In genomic region chr16:11370084-11370931, GRCh38 we compare ENCODE assay signal across 8 cellular contexts. TPM values are rescaled to one million over a fixed set of nuclear protein-coding genes. Genes with fewer than 3 reads are reported as not detected.
A peak's percentile ranks its signal among the peaks of the same experiment; 100 is the strongest.
DNase-seq lines count a peak whose midpoint lies in the region; ATAC-seq and TF ChIP-seq lines count a peak whose summit lies in the region.

No MANE protein-coding gene starts in this region.

- H3K9me2 ChIP-seq in SK-N-SH = no peaks in the 10 kb centered on the region

- no peaks in the 10 kb centered on the region for H4K20me1 ChIP-seq in neural progenitor cell (ENCODE audit: low read depth)
- no peaks in the 10 kb centered on the region for H4K20me1 ChIP-seq in SK-N-SH (ENCODE audit: insufficient read depth)
- H4K20me1 ChIP-seq in mammary epithelial cell (ENCODE audit: insufficient read depth, low read length) = no peaks in the 10 kb centered on the region

- in situ Hi-C loops in mammary epithelial cell (cut with MboI; ENCODE audit: low sequenced_read_pairs in 2 of 2) = loop anchor here in 1 of 2 donors (10.0 kb wide), 1 partner anchor 406 kb away; no protein-coding TSS in a partner anchor

- H3K27ac ChIP-seq in neural progenitor cell (no peak overlapping the region), SK-N-SH (ENCODE audit: low read depth in 2 of 2, low read length in 1 of 2) (no peak overlapping the region), mammary epithelial cell (ENCODE audit: insufficient read depth, low read depth, low read length) (no peak overlapping the region)

- H3K4me2 ChIP-seq in neural progenitor cell (no peak overlapping the region), SK-N-SH (no peak overlapping the region), mammary epithelial cell (ENCODE audit: insufficient read depth, low read depth, low read length) (no peak overlapping the region)

- TF ChIP-seq EP300 in SK-N-SH (IDR thresholded peaks at IDR 0.05; ENCODE audit: borderline replicate concordance in 1 of 2, low read depth in 1 of 2, low read length in 1 of 2) = no peak

- no TSS peak for BruUV-seq in mammary epithelial cell (replicated peaks; lab: Mats Ljungman, UMichigan)

- no peaks in the 10 kb centered on the region for H3F3A ChIP-seq in neural progenitor cell (ENCODE audit: low read depth)
- H3F3A ChIP-seq in SK-N-SH (replicated peaks; ENCODE audit: insufficient read depth) = no peaks in the 10 kb centered on the region

- no peak overlapping the region for H3K4me3 Mint-ChIP-seq in activated CD4-positive, alpha-beta memory T cell treated with anti-CD3 and anti-CD28 coated beads for 36 hours
- H3K4me3 Mint-ChIP-seq in neural progenitor cell = peak overlapping the region; percentile 44

- peak; percentile 38 for DNase-seq in activated CD4-positive, alpha-beta memory T cell treated with anti-CD3 and anti-CD28 coated beads for 36 hours
- DNase-seq in neural progenitor cell (ENCODE audit: low spot score) (no peak), SK-N-SH (no peak), mammary epithelial cell (no peak), BE2C (no peak)

- no peak overlapping the region for H3K4me3 ChIP-seq in neural progenitor cell
- no peak overlapping the region for H3K4me3 ChIP-seq in SK-N-SH (ENCODE audit: low read depth in 2 of 2, low read length in 1 of 2)
- no peak overlapping the region for H3K4me3 ChIP-seq in mammary epithelial cell (replicated peaks in 1 of 3; ENCODE audit: insufficient read depth in 1 of 3, low read depth in 2 of 3, low read length in 3 of 3)
- no peak overlapping the region for H3K4me3 ChIP-seq in BE2C (ENCODE audit: low read depth, low read length)

- no peak overlapping the region for H3K27ac Mint-ChIP-seq in activated CD4-positive, alpha-beta memory T cell treated with anti-CD3 and anti-CD28 coated beads for 36 hours
- peak overlapping the region; percentile 86 for H3K27ac Mint-ChIP-seq in neural progenitor cell

- CTCF ChIA-PET in activated CD4-positive, alpha-beta memory T cell treated with anti-CD3 and anti-CD28 coated beads for 36 hours (lab: Charles Lee) = interaction anchor here (0.7 to 2.9 kb wide), 10 partner anchors 17 to 416 kb away, joined by 3 to 29 read pairs (median 5); partner anchors contain the start of gene SOCS1
- CTCF ChIA-PET in SK-N-SH (lab: Yijun Ruan, JAX) (interaction anchor here (1.6 to 2.0 kb wide), 2 partner anchors 13 to 406 kb away, joined by 8 to 10 read pairs; no protein-coding TSS in a partner anchor), mammary epithelial cell (lab: Charles Lee; ENCODE audit: low non-redundant PET) (no interaction called here)

- H3K79me2 ChIP-seq in neural progenitor cell (ENCODE audit: low read depth) (no peaks in the 10 kb centered on the region), SK-N-SH (ENCODE audit: insufficient read depth) (no peaks in the 10 kb centered on the region), mammary epithelial cell (ENCODE audit: insufficient read depth, low read length) (no peaks in the 10 kb centered on the region)

- H3K9ac ChIP-seq in neural progenitor cell = no peak overlapping the region
- H3K9ac ChIP-seq in SK-N-SH = no peak overlapping the region
- no peak overlapping the region for H3K9ac ChIP-seq in mammary epithelial cell (ENCODE audit: insufficient read depth, low read length)

- peaks cover 11% of the 10 kb centered on the region for H3K4me1 Mint-ChIP-seq in activated CD4-positive, alpha-beta memory T cell treated with anti-CD3 and anti-CD28 coated beads for 36 hours (ENCODE audit: low read depth)
- H3K4me1 Mint-ChIP-seq in neural progenitor cell = peaks cover 25% of the 10 kb centered on the region

- no peaks in the 10 kb centered on the region for H3K9me3 Mint-ChIP-seq in activated CD4-positive, alpha-beta memory T cell treated with anti-CD3 and anti-CD28 coated beads for 36 hours
- no peaks in the 10 kb centered on the region for H3K9me3 Mint-ChIP-seq in neural progenitor cell

- H3K36me3 Mint-ChIP-seq in activated CD4-positive, alpha-beta memory T cell treated with anti-CD3 and anti-CD28 coated beads for 36 hours = no peaks in the 10 kb centered on the region
- H3K36me3 Mint-ChIP-seq in neural progenitor cell = no peaks in the 10 kb centered on the region

- H2AFZ ChIP-seq in neural progenitor cell (replicated peaks) (no peak overlapping the region), SK-N-SH (ENCODE audit: low read depth) (no peak overlapping the region), mammary epithelial cell (ENCODE audit: low read depth, low read length) (no peak overlapping the region)

- H3K4me1 ChIP-seq in neural progenitor cell (peaks cover under 1% of the 10 kb centered on the region), SK-N-SH (ENCODE audit: control insufficient read depth in 1 of 2, insufficient read depth in 2 of 2, low read depth in 1 of 2, low read length in 1 of 2) (no peaks in the 10 kb centered on the region), mammary epithelial cell (ENCODE audit: insufficient read depth, low read length) (no peaks in the 10 kb centered on the region), BE2C (no peaks in the 10 kb centered on the region)

- 74% methylated on average over 7 of the region's 7 CpGs for WGBS in SK-N-SH (ENCODE audit: low lambda C conversion rate)
- 76% methylated on average over 7 of the region's 7 CpGs for WGBS in mammary epithelial cell (ENCODE audit: low coverage, missing lambda C conversion rate)

- TF ChIP-seq RAD21 in SK-N-SH (IDR thresholded peaks at IDR 0.05; ENCODE audit: low read length) = no peak

- intact Hi-C loops in activated CD4-positive, alpha-beta memory T cell treated with anti-CD3 and anti-CD28 coated beads for 36 hours (cut with micrococcal nuclease) = no loop called here
- intact Hi-C loops in mammary epithelial cell (cut with micrococcal nuclease) = loop anchor here (2.0 kb wide), 1 partner anchor 20 kb away; no protein-coding TSS in a partner anchor

- no peaks in the 10 kb centered on the region for H3K27me3 Mint-ChIP-seq in activated CD4-positive, alpha-beta memory T cell treated with anti-CD3 and anti-CD28 coated beads for 36 hours
- H3K27me3 Mint-ChIP-seq in neural progenitor cell (ENCODE audit: insufficient read depth, low read depth) = peaks cover 5% of the 10 kb centered on the region

- TF ChIP-seq CTCF in neural progenitor cell (IDR thresholded peaks at IDR 0.05) (no peak), SK-N-SH (IDR thresholded peaks at IDR 0.05) (no peak), mammary epithelial cell (conservative IDR thresholded peaks at IDR 0.05 in 1 of 2, IDR thresholded peaks at IDR 0.05 in 1 of 2; ENCODE audit: extremely low read depth in 1 of 2, insufficient read depth in 1 of 2, low read depth in 1 of 2, low read length in 2 of 2) (no peak), BE2C (IDR thresholded peaks at IDR 0.05; ENCODE audit: low read depth, low read length) (no peak)

- ATAC-seq in GM18520 (IDR thresholded peaks at IDR 0.05; ENCODE audit: unreplicated experiment) = peak; percentile 49
- peak; percentile 68 for ATAC-seq in HG03060 (IDR thresholded peaks at IDR 0.05; ENCODE audit: low read depth, unreplicated experiment)
- no peak for ATAC-seq in HG02840 (IDR thresholded peaks at IDR 0.05; ENCODE audit: low FRiP score, unreplicated experiment)

- no peaks in the 10 kb centered on the region for H3K9me3 ChIP-seq in neural progenitor cell (ENCODE audit: low read depth)
- no peaks in the 10 kb centered on the region for H3K9me3 ChIP-seq in SK-N-SH
- H3K9me3 ChIP-seq in mammary epithelial cell (replicated peaks; ENCODE audit: insufficient read depth, low read length) = no peaks in the 10 kb centered on the region
- no peaks in the 10 kb centered on the region for H3K9me3 ChIP-seq in BE2C

- dilution Hi-C loops in mammary epithelial cell (cut with HindIII; ENCODE audit: low sequenced_read_pairs) = no loop called here

- H3K27me3 ChIP-seq in neural progenitor cell = no peaks in the 10 kb centered on the region
- H3K27me3 ChIP-seq in SK-N-SH (ENCODE audit: insufficient read depth) = no peaks in the 10 kb centered on the region
- H3K27me3 ChIP-seq in mammary epithelial cell (ENCODE audit: insufficient read depth, low read length) = no peaks in the 10 kb centered on the region
- H3K27me3 ChIP-seq in BE2C = no peaks in the 10 kb centered on the region

- POLR2A ChIA-PET in activated CD4-positive, alpha-beta memory T cell treated with anti-CD3 and anti-CD28 coated beads for 36 hours (lab: Charles Lee) = interaction anchor here (0.6 to 1.1 kb wide), 4 partner anchors 9 to 481 kb away, joined by 4 to 7 read pairs (median 4); no protein-coding TSS in a partner anchor
- POLR2A ChIA-PET in SK-N-SH (lab: Yijun Ruan, JAX) = interaction anchor here (0.7 kb wide), 1 partner anchor 321 kb away, joined by 3 read pairs; no protein-coding TSS in a partner anchor

- H3K36me3 ChIP-seq in neural progenitor cell (no peaks in the 10 kb centered on the region), SK-N-SH (replicated peaks in 1 of 2; ENCODE audit: control insufficient read depth in 1 of 2, insufficient read depth in 2 of 2, low read length in 1 of 2) (no peaks in the 10 kb centered on the region), mammary epithelial cell (ENCODE audit: insufficient read depth, low read length) (no peaks in the 10 kb centered on the region), BE2C (no peaks in the 10 kb centered on the region)

TF ChIP-seq in SK-N-SH, 30 proteins besides CTCF, POLR2A, EP300 and RAD21:
- TF ChIP-seq RXRA (IDR thresholded peaks at IDR 0.05; ENCODE audit: borderline replicate concordance, low read depth) = no peak
- no peak for TF ChIP-seq FOSL2 (IDR thresholded peaks at IDR 0.05; ENCODE audit: borderline replicate concordance, low read depth)
- no peak for TF ChIP-seq YY1 (IDR thresholded peaks at IDR 0.05; ENCODE audit: low read depth)
- TF ChIP-seq, protein P1, sequence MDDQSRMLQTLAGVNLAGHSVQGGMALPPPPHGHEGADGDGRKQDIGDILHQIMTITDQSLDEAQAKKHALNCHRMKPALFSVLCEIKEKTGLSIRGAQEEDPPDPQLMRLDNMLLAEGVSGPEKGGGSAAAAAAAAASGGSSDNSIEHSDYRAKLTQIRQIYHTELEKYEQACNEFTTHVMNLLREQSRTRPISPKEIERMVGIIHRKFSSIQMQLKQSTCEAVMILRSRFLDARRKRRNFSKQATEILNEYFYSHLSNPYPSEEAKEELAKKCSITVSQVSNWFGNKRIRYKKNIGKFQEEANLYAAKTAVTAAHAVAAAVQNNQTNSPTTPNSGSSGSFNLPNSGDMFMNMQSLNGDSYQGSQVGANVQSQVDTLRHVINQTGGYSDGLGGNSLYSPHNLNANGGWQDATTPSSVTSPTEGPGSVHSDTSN (IDR thresholded peaks at IDR 0.05) = no peak

RNA-seq across cellular contexts. Expression of gene RMI2, which starts 25.0 kb away (rescaled TPM):
- 10 to 100 TPM; 68.9 to 69.9 TPM for total RNA-seq in activated CD4-positive, alpha-beta memory T cell treated with anti-CD3 and anti-CD28 coated beads for 36 hours
- total RNA-seq in neural progenitor cell (ENCODE audit: low replicate concordance) = 56.1 and 68.6 TPM in 2 replicates
- polyA plus RNA-seq in SK-N-SH (2012; rRNA removed) = 5.6 and 8.5 TPM in 2 replicates
- polyA plus RNA-seq in SK-N-SH (2012; cell fraction: cytosol; rRNA removed) = 11.5 and 13.0 TPM in 2 replicates
- 4.5 and 5.8 TPM in 2 replicates for polyA plus RNA-seq in SK-N-SH (2012; cell fraction: nucleus; rRNA removed)
- total RNA-seq in mammary epithelial cell = 10 to 100 TPM in 1 of 2 donors, 1 to 10 TPM in 1; 2.2 to 14.7 TPM
- 13.8 TPM for polyA plus RNA-seq in mammary epithelial cell
- 3.6 TPM for polyA minus RNA-seq in mammary epithelial cell
- 4.9 TPM for polyA plus RNA-seq in BE2C (2012; ENCODE audit: insufficient read depth, insufficient read length, low read depth)
